In the genomic region with DNA sequence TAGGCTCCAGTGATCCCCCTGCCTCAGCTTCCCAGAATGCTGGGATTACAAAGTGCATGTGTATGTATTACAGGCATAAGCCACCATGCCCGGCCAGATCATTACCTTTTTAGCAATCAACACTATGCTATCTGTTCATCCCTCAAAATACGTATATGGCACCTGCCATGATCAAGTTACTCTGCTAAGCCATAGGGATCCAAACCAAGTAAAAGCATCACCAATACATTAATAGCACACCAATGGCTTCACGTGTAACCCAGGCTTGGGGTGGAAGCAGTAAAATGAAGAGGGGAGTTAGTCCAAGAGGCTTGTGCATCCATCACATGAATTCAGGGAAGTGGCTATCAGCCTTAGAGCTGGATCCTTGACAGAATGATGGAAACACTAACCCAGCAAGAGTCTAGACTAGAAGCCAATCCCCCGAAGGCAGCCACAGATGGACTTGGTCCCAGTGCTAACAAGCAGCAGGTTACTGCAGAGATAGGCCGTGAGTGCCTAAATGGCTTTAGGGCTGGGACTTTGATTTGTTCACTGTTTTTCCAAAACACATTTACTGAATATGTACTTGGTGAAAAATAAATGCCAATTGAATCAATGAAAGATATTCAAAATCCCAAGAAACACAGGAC, we compare ENCODE assay signal across 1 cellular context.
TF ChIP-seq lines count a peak whose summit lies in the region.

No MANE protein-coding gene starts in this region.

TF ChIP-seq in K562, 482 proteins besides CTCF, POLR2A, EP300 and RAD21:
- TF ChIP-seq MLX (CRISPR knock-in tag; conservative IDR thresholded peaks at IDR 0.05) (no peak), ZNF77 (CRISPR knock-in tag; IDR thresholded peaks at IDR 0.05) (no peak), TBP (optimal IDR thresholded peaks at IDR 0.05; ENCODE audit: low read depth, low read length) (no peak), HSF4 (CRISPR knock-in tag; IDR thresholded peaks at IDR 0.05; ENCODE audit: borderline replicate concordance) (no peak), CBFA2T2 (conservative IDR thresholded peaks at IDR 0.05) (no peak)
TF ChIP-seq in K562: peak in this region for 0.
